ENCODE assay signal across 8 cellular contexts in the genomic region with DNA sequence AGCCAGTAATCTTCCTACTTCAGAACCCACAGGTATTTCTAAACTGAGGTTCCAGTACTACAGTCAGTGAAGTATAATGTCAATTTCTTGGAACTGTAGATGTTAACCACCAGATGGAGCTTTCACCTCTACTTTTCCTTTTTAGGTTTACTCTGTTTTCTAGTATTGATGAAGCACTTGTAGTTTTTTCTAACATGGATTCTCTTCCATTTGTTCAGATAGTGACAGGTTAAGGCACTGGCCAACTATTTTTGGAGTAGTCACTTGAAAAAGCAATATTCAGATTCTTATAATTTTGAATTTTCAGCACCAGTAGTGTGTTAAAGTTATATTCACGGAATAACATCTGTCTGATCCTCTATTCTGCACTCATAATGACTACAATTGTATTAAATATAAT. TPM values are rescaled to one million over a fixed set of nuclear protein-coding genes. Genes with fewer than 3 reads are reported as not detected.
DNase-seq lines count a peak whose midpoint lies in the region; FAIRE-seq and TF ChIP-seq lines count a peak whose summit lies in the region.

No MANE protein-coding gene starts in this region.

- H4K20me1 ChIP-seq in Karpas-422 (ENCODE audit: insufficient read depth, low read depth, low read length) (no peaks in the 10 kb centered on the region), hepatocyte (ENCODE audit: insufficient read depth, poor library complexity, severe bottlenecking) (no peaks in the 10 kb centered on the region)

- H3K4me3 ChIP-seq in Karpas-422 (ENCODE audit: low read length) (no peak overlapping the region), hepatocyte (no peak overlapping the region)

- H3K9me2 ChIP-seq in Karpas-422 (replicated peaks; ENCODE audit: insufficient read depth, low read length) (no peaks in the 10 kb centered on the region), hepatocyte (replicated peaks; ENCODE audit: insufficient read depth) (no peaks in the 10 kb centered on the region)

- intact Hi-C loops in activated CD4-positive, alpha-beta T cell treated with anti-CD3 and anti-CD28 coated beads, Interleukin-2, amount 10 ng/mL, durations not matched to agents 24 days and 14 days (cut with micrococcal nuclease) = loop anchor here (1.0 to 2.0 kb wide), 2 partner anchors 121 to 261 kb away; no protein-coding TSS in a partner anchor

- no peak overlapping the region for H3K27ac ChIP-seq in Karpas-422 (ENCODE audit: low read length)
- H3K27ac ChIP-seq in hepatocyte = no peak overlapping the region

- peak; percentile 84 for DNase-seq in Karpas-422
- DNase-seq in SW480 (ENCODE audit: low spot score) = peak; percentile 43
- peak; percentile 55 for DNase-seq in hepatocyte (ENCODE audit: low spot score)
- DNase-seq in activated CD8-positive, alpha-beta memory T cell treated with anti-CD3 and anti-CD28 coated beads for 24 hours = no peak
- DNase-seq in immature natural killer cell = no peak
- no peak for DNase-seq in activated CD4-positive, alpha-beta T cell treated with anti-CD3 and anti-CD28 coated beads, Interleukin-2, amount 10 ng/mL, durations not matched to agents 24 days and 14 days

- TF ChIP-seq CTCF in GM12872 (IDR thresholded peaks at IDR 0.05; ENCODE audit: insufficient read depth, low read depth, low read length) (peak; percentile 49), hepatocyte (IDR thresholded peaks at IDR 0.05; ENCODE audit: poor library complexity) (peak; percentile 62)

- no peak overlapping the region for H3K4me3 Mint-ChIP-seq in immature natural killer cell
- no peak overlapping the region for H3K4me3 Mint-ChIP-seq in activated CD4-positive, alpha-beta T cell treated with anti-CD3 and anti-CD28 coated beads, Interleukin-2, amount 10 ng/mL, durations not matched to agents 24 days and 14 days

- 100% methylated on average over 1 of the region's 1 CpG for WGBS in hepatocyte (ENCODE audit: low lambda C conversion rate, missing lambda C conversion rate)

- H3K4me2 ChIP-seq in Karpas-422 (ENCODE audit: low read depth, low read length, poor library complexity, severe bottlenecking) = no peak overlapping the region
- no peak overlapping the region for H3K4me2 ChIP-seq in hepatocyte

- H3K9ac ChIP-seq in Karpas-422 (ENCODE audit: low read length) = no peak overlapping the region

- H2AFZ ChIP-seq in Karpas-422 (ENCODE audit: low read length) = no peak overlapping the region
- H2AFZ ChIP-seq in hepatocyte = no peak overlapping the region

- H3K36me3 ChIP-seq in Karpas-422 (ENCODE audit: insufficient read depth, low read length) (no peaks in the 10 kb centered on the region), hepatocyte (replicated peaks; ENCODE audit: insufficient read depth, low read depth) (no peaks in the 10 kb centered on the region)

- H3K79me2 ChIP-seq in Karpas-422 (ENCODE audit: low read length) (peaks cover 20% of the 10 kb centered on the region), hepatocyte (peaks cover 12% of the 10 kb centered on the region)

- FAIRE-seq in A204.1 (lab: Jason Lieb, UNC) = peak; percentile 93

- peaks cover 0 to 2% (median 0%) of the 10 kb centered on the region in 3 donors for H3K27me3 Mint-ChIP-seq in immature natural killer cell (ENCODE audit: low read depth in 3 of 3)
- no peaks in the 10 kb centered on the region for H3K27me3 Mint-ChIP-seq in activated CD4-positive, alpha-beta T cell treated with anti-CD3 and anti-CD28 coated beads, Interleukin-2, amount 10 ng/mL, durations not matched to agents 24 days and 14 days

- peaks cover 11 to 17% of the 10 kb centered on the region in 2 donors for H3K4me1 Mint-ChIP-seq in immature natural killer cell
- peaks cover 17% of the 10 kb centered on the region for H3K4me1 Mint-ChIP-seq in activated CD4-positive, alpha-beta T cell treated with anti-CD3 and anti-CD28 coated beads, Interleukin-2, amount 10 ng/mL, durations not matched to agents 24 days and 14 days

- H3K27ac Mint-ChIP-seq in immature natural killer cell = no peak overlapping the region
- H3K27ac Mint-ChIP-seq in activated CD4-positive, alpha-beta T cell treated with anti-CD3 and anti-CD28 coated beads, Interleukin-2, amount 10 ng/mL, durations not matched to agents 24 days and 14 days = no peak overlapping the region

- peaks cover 28% of the 10 kb centered on the region for H3K4me1 ChIP-seq in Karpas-422 (ENCODE audit: low read length)
- peaks cover 8% of the 10 kb centered on the region for H3K4me1 ChIP-seq in hepatocyte (ENCODE audit: insufficient read depth)

- no peaks in the 10 kb centered on the region for H3K9me3 Mint-ChIP-seq in immature natural killer cell
- no peaks in the 10 kb centered on the region for H3K9me3 Mint-ChIP-seq in activated CD4-positive, alpha-beta T cell treated with anti-CD3 and anti-CD28 coated beads, Interleukin-2, amount 10 ng/mL, durations not matched to agents 24 days and 14 days

- H3K9me3 ChIP-seq in Karpas-422 (ENCODE audit: low read length) = no peaks in the 10 kb centered on the region
- no peaks in the 10 kb centered on the region for H3K9me3 ChIP-seq in hepatocyte (ENCODE audit: low read depth)

- H3K36me3 Mint-ChIP-seq in immature natural killer cell = no peaks in the 10 kb centered on the region
- peaks cover 1% of the 10 kb centered on the region for H3K36me3 Mint-ChIP-seq in activated CD4-positive, alpha-beta T cell treated with anti-CD3 and anti-CD28 coated beads, Interleukin-2, amount 10 ng/mL, durations not matched to agents 24 days and 14 days (ENCODE audit: low read depth)

- H3K27me3 ChIP-seq in Karpas-422 (ENCODE audit: low read length) (no peaks in the 10 kb centered on the region), hepatocyte (no peaks in the 10 kb centered on the region)

RNA-seq across cellular contexts. Expression of gene SEC23A, which starts 4.6 kb away (rescaled TPM):
- 44.7 and 67.6 TPM in 2 replicates for total RNA-seq in Karpas-422 (2014; rRNA removed; shearing (Covaris generic); ENCODE audit: low replicate concordance)
- 172 and 193 TPM in 2 replicates for total RNA-seq in hepatocyte
- polyA plus RNA-seq in hepatocyte (81.5 and 99.8 TPM in 2 replicates), immature natural killer cell (10 to 100 TPM; 19.3 to 35.1 (median 29.1) TPM)
- total RNA-seq in activated CD4-positive, alpha-beta T cell treated with anti-CD3 and anti-CD28 coated beads, Interleukin-2, amount 10 ng/mL, durations not matched to agents 24 days and 14 days = 63.5 and 65.8 TPM in 2 replicates

RNA-seq across cellular contexts. Expression of gene GEMIN2, which starts 6.5 kb away (rescaled TPM):
- total RNA-seq in Karpas-422 (2014; rRNA removed; shearing (Covaris generic); ENCODE audit: low replicate concordance) = 73.2 and 92.3 TPM in 2 replicates
- 24.7 and 28.3 TPM in 2 replicates for total RNA-seq in hepatocyte
- polyA plus RNA-seq in hepatocyte = 9.0 and 12.4 TPM in 2 replicates
- polyA plus RNA-seq in immature natural killer cell = 10 to 100 TPM in 2 of 3 donors, 1 to 10 TPM in 1; 8.6 to 12.8 (median 10.1) TPM
- total RNA-seq in activated CD4-positive, alpha-beta T cell treated with anti-CD3 and anti-CD28 coated beads, Interleukin-2, amount 10 ng/mL, durations not matched to agents 24 days and 14 days = 23.1 and 24.9 TPM in 2 replicates

Comparison
In these comparisons a context has a peak if more than half of its experiments do, and no peak if none do; other contexts are left out.
1. DNase-seq: peak in Karpas-422 (single experiment), SW480 (single experiment) and hepatocyte (single experiment); none in activated CD8-positive, alpha-beta memory T cell treated with anti-CD3 and anti-CD28 coated beads for 24 hours (single experiment), immature natural killer cell (0 of 3) and activated CD4-positive, alpha-beta T cell treated with anti-CD3 and anti-CD28 coated beads, Interleukin-2, amount 10 ng/mL, durations not matched to agents 24 days and 14 days (single experiment).